ENCODE assay signal across 13 cellular contexts in the genomic region with DNA sequence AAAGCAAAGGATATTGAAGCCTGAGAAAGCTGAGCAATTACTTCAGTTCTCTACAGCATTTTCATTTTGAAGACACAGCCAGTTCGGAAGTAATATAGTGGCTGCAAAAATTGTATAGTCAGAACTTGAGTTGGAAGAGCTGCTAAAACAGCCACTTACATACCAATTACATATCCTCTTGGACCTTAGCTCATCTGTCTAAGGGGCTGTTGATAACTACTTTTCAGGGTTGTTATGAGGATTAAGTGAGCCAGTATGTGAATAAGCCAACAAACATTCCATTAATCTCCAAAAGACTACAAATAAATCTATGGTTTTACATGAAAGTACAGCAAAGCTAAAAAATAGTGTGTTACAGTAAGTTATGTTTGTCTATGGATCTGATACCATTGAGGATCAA. TPM values are rescaled to one million over a fixed set of nuclear protein-coding genes. Genes with fewer than 3 reads are reported as not detected.
"Had no signal": no experiment of that assay in that cellular context is flagged by ENCODE, and none has a peak within 500 bp of the region (broad histone marks: within the 10 kb centered on the region; RNA-seq: fewer than 3 reads in every experiment).

No MANE protein-coding gene starts in this region.

- ATAC-seq: heart left ventricle; sciatic nerve; stimulated activated effector memory CD8-positive, alpha-beta T cell treated with anti-CD3 and anti-CD28 coated beads, Interleukin-12 subunit alpha, Interleukin-12 subunit beta, amount 100 ng/mL, for 72 hours had no signal

- H3K27ac ChIP-seq: cardiac muscle cell, heart left ventricle, ovary, thoracic aorta had no signal

- H3K4me1 ChIP-seq: heart left ventricle had no signal

- H3K36me3 ChIP-seq: cardiac muscle cell, heart left ventricle, ovary, thoracic aorta had no signal

- H3K4me3 ChIP-seq: cardiac muscle cell, heart left ventricle, ovary, thoracic aorta had no signal

- H3K9me3 ChIP-seq: heart left ventricle, ovary, thoracic aorta had no signal

- DNase-seq: activated CD4-positive, alpha-beta T cell treated with anti-CD3 and anti-CD28 coated beads, Interleukin-2, amount 50 U/mL, for 1 hour; activated naive CD4-positive, alpha-beta T cell; activated T-cell treated with anti-CD3 and anti-CD28 coated beads for 4 hours; foreskin melanocyte; heart left ventricle; ovary; stimulated activated CD4-positive, alpha-beta T cell treated with anti-CD3 and anti-CD28 coated beads, Interleukin-12 subunit alpha, Interleukin-12 subunit beta, amount 100 ng/mL, for 4 hours; stimulated activated CD4-positive, alpha-beta T cell treated with anti-CD3 and anti-CD28 coated beads, Interleukin-2, amount 100 ng/mL, for 24 hours; SW 1271 had no signal

- H3K27me3 ChIP-seq: cardiac muscle cell, heart left ventricle, ovary had no signal

RNA-seq across cellular contexts. Expression of gene TMEM200A, which starts 59.7 kb away (rescaled TPM):
- polyA plus RNA-seq: cardiac muscle cell had no signal
